Comparison of ENCODE assay signal across 21 cellular contexts in genomic region chr3:128775906-128776542, GRCh38. TPM values are rescaled to one million over a fixed set of nuclear protein-coding genes. Genes with fewer than 3 reads are reported as not detected.
DNase-seq lines count a peak whose midpoint lies in the region; ATAC-seq and TF ChIP-seq lines count a peak whose summit lies in the region.
"Had no signal": no experiment of that assay in that cellular context is flagged by ENCODE, and none has a peak within 500 bp of the region (broad histone marks: within the 10 kb centered on the region; RNA-seq: fewer than 3 reads in every experiment).

No MANE protein-coding gene starts in this region.

- H3K4me3 ChIP-seq in astrocyte of the spinal cord (ENCODE audit: low read depth, low read length), result no peak overlapping the region
- no peak overlapping the region for H3K4me3 ChIP-seq in parathyroid adenoma (ENCODE audit: low read depth, low read length)
- H3K4me3 ChIP-seq: A549, body of pancreas, neural progenitor cell, upper lobe of right lung had no signal

- intact Hi-C loops in activated CD4-positive, alpha-beta T cell treated with anti-CD3 and anti-CD28 coated beads for 36 hours (cut with DNase I, micrococcal nuclease), result no loop called here

- no peak overlapping the region for H3K4me3 Mint-ChIP-seq in activated CD4-positive, alpha-beta T cell treated with anti-CD3 and anti-CD28 coated beads for 36 hours
- H3K4me3 Mint-ChIP-seq: activated T-cell treated with anti-CD3 and anti-CD28 coated beads, Interleukin-2, amount 50 U/mL, for 4 hours; neural progenitor cell had no signal

- no peaks in the 10 kb centered on the region for H3K9me3 Mint-ChIP-seq in activated CD4-positive, alpha-beta T cell treated with anti-CD3 and anti-CD28 coated beads for 36 hours (ENCODE audit: low read depth)
- H3K9me3 Mint-ChIP-seq: activated naive CD4-positive, alpha-beta T cell treated with anti-CD3 and anti-CD28 coated beads, Interleukin-2, amount 50 U/mL, for 72 hours; activated T-cell treated with anti-CD3 and anti-CD28 coated beads, Interleukin-2, amount 50 U/mL, for 4 hours had no signal

- POLR2A ChIA-PET in activated CD4-positive, alpha-beta T cell treated with anti-CD3 and anti-CD28 coated beads for 36 hours (lab: Charles Lee), result no interaction called here

- peak overlapping the region; percentile 37 for H3K4me2 ChIP-seq in parathyroid adenoma (ENCODE audit: low read length)
- H3K4me2 ChIP-seq: A549, neural progenitor cell had no signal

- no peak for DNase-seq in activated CD4-positive, alpha-beta T cell treated with anti-CD3 and anti-CD28 coated beads for 36 hours
- DNase-seq in activated CD4-positive, alpha-beta T cell treated with anti-CD3 and anti-CD28 coated beads for 1 hour, result no peak
- peak; percentile 66 for DNase-seq in M059J (ENCODE audit: low read depth)
- DNase-seq in astrocyte of the spinal cord (ENCODE audit: low read depth, low spot score), result peak; percentile 12
- no peak for DNase-seq in EL
- DNase-seq in NCI-H2081 (lab: John Stamatoyannopoulos, UW), result no peak
- DNase-seq: activated CD4-positive, alpha-beta T cell treated with anti-CD3 and anti-CD28 coated beads, Interleukin-2, amount 50 U/mL, for 48 hours; activated T-cell treated with anti-CD3 and anti-CD28 coated beads, Interleukin-2, amount 50 U/mL, for 4 hours; body of pancreas; DMS 273 treated with DMSO at 0.1 percent for 48 hours; NCI-H1436; NCI-H2171; stimulated activated CD4-positive, alpha-beta T cell treated with anti-CD3 and anti-CD28 coated beads, Interleukin-4, amount 100 ng/mL, for 4 hours; upper lobe of right lung had no signal

- no peak overlapping the region for H2AFZ ChIP-seq in parathyroid adenoma
- H2AFZ ChIP-seq: neural progenitor cell had no signal

- H3K27ac ChIP-seq in parathyroid adenoma, result no peak overlapping the region
- H3K27ac ChIP-seq: A549, body of pancreas, neural progenitor cell, upper lobe of right lung had no signal

- H3K27me3 ChIP-seq in parathyroid adenoma (ENCODE audit: control insufficient read depth, insufficient read depth, low read length), result no peaks in the 10 kb centered on the region
- H3K27me3 ChIP-seq: body of pancreas, neural progenitor cell, upper lobe of right lung had no signal

- ATAC-seq in activated CD4-positive, alpha-beta T cell treated with anti-CD3 and anti-CD28 coated beads for 36 hours, result no peak
- no peak for ATAC-seq in HG02623 (IDR thresholded peaks at IDR 0.05; ENCODE audit: unreplicated experiment)
- ATAC-seq: A549; activated naive CD4-positive, alpha-beta T cell treated with anti-CD3 and anti-CD28 coated beads, Interleukin-2, amount 50 U/mL, for 72 hours; activated T-cell treated with anti-CD3 and anti-CD28 coated beads, Interleukin-2, amount 50 U/mL, for 4 hours; body of pancreas; HCT116; Right ventricle myocardium inferior had no signal

- no peaks in the 10 kb centered on the region for H3K9me3 ChIP-seq in parathyroid adenoma (ENCODE audit: control insufficient read depth, low read length)
- H3K9me3 ChIP-seq: A549, body of pancreas, upper lobe of right lung had no signal

- no peak overlapping the region for H3K9ac ChIP-seq in parathyroid adenoma
- H3K9ac ChIP-seq: neural progenitor cell had no signal

- TF ChIP-seq CTCF in astrocyte of the spinal cord (IDR thresholded peaks at IDR 0.05; ENCODE audit: low read depth, low read length) (no peak), parathyroid adenoma (IDR thresholded peaks at IDR 0.05) (no peak)

- H3K36me3 Mint-ChIP-seq in activated CD4-positive, alpha-beta T cell treated with anti-CD3 and anti-CD28 coated beads for 36 hours (ENCODE audit: low read depth), result peaks cover 31% of the 10 kb centered on the region

- no peaks in the 10 kb centered on the region for H3K27me3 Mint-ChIP-seq in activated CD4-positive, alpha-beta T cell treated with anti-CD3 and anti-CD28 coated beads for 36 hours

- H3K4me1 ChIP-seq in parathyroid adenoma, result peaks cover 25% of the 10 kb centered on the region
- H3K4me1 ChIP-seq: neural progenitor cell had no signal

- H3K27ac Mint-ChIP-seq in activated CD4-positive, alpha-beta T cell treated with anti-CD3 and anti-CD28 coated beads for 36 hours, result peak overlapping the region; percentile 21
- H3K27ac Mint-ChIP-seq: activated naive CD4-positive, alpha-beta T cell treated with anti-CD3 and anti-CD28 coated beads, Interleukin-2, amount 50 U/mL, for 72 hours; neural progenitor cell had no signal

- in situ Hi-C loops in astrocyte of the spinal cord (cut with HindIII; ENCODE audit: low sequenced_read_pairs), result no loop called here

- CTCF ChIA-PET in activated CD4-positive, alpha-beta T cell treated with anti-CD3 and anti-CD28 coated beads for 36 hours (lab: Charles Lee), result no interaction called here

- peaks cover 79% of the 10 kb centered on the region for H3K79me2 ChIP-seq in parathyroid adenoma

- H3K36me3 ChIP-seq in parathyroid adenoma (ENCODE audit: control insufficient read depth, insufficient read depth, low read length), result no peaks in the 10 kb centered on the region
- H3K36me3 ChIP-seq: neural progenitor cell, upper lobe of right lung had no signal

- peaks cover 60% of the 10 kb centered on the region for H3K4me1 Mint-ChIP-seq in activated CD4-positive, alpha-beta T cell treated with anti-CD3 and anti-CD28 coated beads for 36 hours

RNA-seq across cellular contexts. Expression of gene RAB7A, which starts 50.0 kb away (rescaled TPM):
- 100 to 1,000 TPM; 297 to 534 TPM for total RNA-seq in activated CD4-positive, alpha-beta T cell treated with anti-CD3 and anti-CD28 coated beads for 36 hours
- total RNA-seq in M059J (2014; rRNA removed; shearing (Covaris generic)), result 109 and 116 TPM in 2 replicates

Comparison
In these comparisons a context has a peak if more than half of its experiments do, and no peak if none do; other contexts are left out.
1. DNase-seq: peak in M059J (single experiment) and astrocyte of the spinal cord (single experiment); none in activated CD4-positive, alpha-beta T cell treated with anti-CD3 and anti-CD28 coated beads for 36 hours (single experiment), activated CD4-positive, alpha-beta T cell treated with anti-CD3 and anti-CD28 coated beads for 1 hour (single experiment), EL (single experiment) and NCI-H2081 (0 of 2).